In the genomic region with DNA sequence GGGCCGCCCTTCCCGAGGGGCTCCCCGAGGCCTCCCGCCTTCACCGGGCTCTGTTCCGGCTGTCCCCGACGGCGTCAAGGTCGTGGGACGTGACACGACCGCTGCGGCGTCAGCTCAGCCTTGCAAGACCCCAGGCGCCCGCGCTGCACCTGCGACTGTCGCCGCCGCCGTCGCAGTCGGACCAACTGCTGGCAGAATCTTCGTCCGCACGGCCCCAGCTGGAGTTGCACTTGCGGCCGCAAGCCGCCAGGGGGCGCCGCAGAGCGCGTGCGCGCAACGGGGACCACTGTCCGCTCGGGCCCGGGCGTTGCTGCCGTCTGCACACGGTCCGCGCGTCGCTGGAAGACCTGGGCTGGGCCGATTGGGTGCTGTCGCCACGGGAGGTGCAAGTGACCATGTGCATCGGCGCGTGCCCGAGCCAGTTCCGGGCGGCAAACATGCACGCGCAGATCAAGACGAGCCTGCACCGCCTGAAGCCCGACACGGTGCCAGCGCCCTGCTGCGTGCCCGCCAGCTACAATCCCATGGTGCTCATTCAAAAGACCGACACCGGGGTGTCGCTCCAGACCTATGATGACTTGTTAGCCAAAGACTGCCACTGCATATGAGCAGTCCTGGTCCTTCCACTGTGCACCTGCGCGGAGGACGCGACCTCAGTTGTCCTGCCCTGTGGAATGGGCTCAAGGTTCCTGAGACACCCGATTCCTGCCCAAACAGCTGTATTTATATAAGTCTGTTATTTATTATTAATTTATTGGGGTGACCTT, we compare ENCODE assay signal across 1 cellular context.
A peak's percentile ranks its signal among the peaks of the same experiment; 100 is the strongest.
TF ChIP-seq lines count a peak whose summit lies in the region.

No MANE protein-coding gene starts in this region.

TF ChIP-seq in H1, 55 proteins besides CTCF, POLR2A, EP300 and RAD21:
- TF ChIP-seq YY1 (IDR thresholded peaks at IDR 0.05; ENCODE audit: low read depth, low read length) (peak; percentile 56; the same call in 1 of the 2 replicates), TBP (IDR thresholded peaks at IDR 0.05; ENCODE audit: low read depth, low read length) (peak; percentile 22; the same call in 1 of the 2 replicates), USF2 (IDR thresholded peaks at IDR 0.05; ENCODE audit: low read length) (no peak), GABPA (IDR thresholded peaks at IDR 0.05; ENCODE audit: borderline replicate concordance, insufficient read depth, low read length) (peak; percentile 80; the same call in 1 of the 2 replicates), RBBP5 (IDR thresholded peaks at IDR 0.05; ENCODE audit: borderline replicate concordance, low read depth, low read length) (peak; percentile 79; the same call in 1 of the 2 replicates), SUZ12 (IDR thresholded peaks at IDR 0.05; ENCODE audit: low read length) (no peak), SIN3A (conservative IDR thresholded peaks at IDR 0.05 in 1 of 2, IDR thresholded peaks at IDR 0.05 in 1 of 2; ENCODE audit: low read depth in 1 of 2, low read length in 2 of 2) (0 out of 4 replicates have a peak, but pooled peaks of 1 of the 2 experiments have one; percentile 56), E2F6 (IDR thresholded peaks at IDR 0.05) (peak; percentile 88), ASH2L (IDR thresholded peaks at IDR 0.05; ENCODE audit: low read length) (peak; percentile 73), CREB1 (IDR thresholded peaks at IDR 0.05) (peak; percentile 72), SRF (IDR thresholded peaks at IDR 0.05; ENCODE audit: low read depth, low read length) (no peak), RNF2 (IDR thresholded peaks at IDR 0.05; ENCODE audit: borderline replicate concordance, low read depth, low read length, missing control alignments, poor library complexity, severe bottlenecking) (no peak), TAF7 (optimal IDR thresholded peaks at IDR 0.05; ENCODE audit: borderline replicate concordance, low read depth, low read length) (peak; percentile 75), EGR1 (IDR thresholded peaks at IDR 0.05; ENCODE audit: borderline replicate concordance, low read depth, low read length) (0 out of 2 replicates have a peak, but pooled peaks have one; percentile 16), TCF12 (IDR thresholded peaks at IDR 0.05; ENCODE audit: low read depth, low read length) (peak; percentile 84; the same call in 1 of the 2 replicates), KDM1A (IDR thresholded peaks at IDR 0.05; ENCODE audit: borderline replicate concordance, low read length) (peak; percentile 62; the same call in 1 of the 2 replicates), BACH1 (IDR thresholded peaks at IDR 0.05; ENCODE audit: low read length) (0 out of 2 replicates have a peak, but pooled peaks have one; percentile 10), SAP30 (IDR thresholded peaks at IDR 0.05; ENCODE audit: insufficient read depth, insufficient replicate concordance, low read length) (no peak), NANOG (IDR thresholded peaks at IDR 0.05; ENCODE audit: insufficient read depth, low read depth, low read length, poor library complexity, severe bottlenecking) (peak; percentile 25), MAFK (IDR thresholded peaks at IDR 0.05; ENCODE audit: low read depth, low read length) (no peak), CTBP2 (IDR thresholded peaks at IDR 0.05; ENCODE audit: borderline replicate concordance, insufficient read depth, insufficient read length, low read length) (no peak), MAX (IDR thresholded peaks at IDR 0.05) (peak; percentile 93), HDAC2 (IDR thresholded peaks at IDR 0.05; ENCODE audit: borderline replicate concordance in 1 of 2, low read depth in 2 of 2, low read length in 2 of 2) (no peak)
